ENCODE assay signal across 1 cellular context in genomic region chr17:57986841-57987581, GRCh38.
A peak's percentile ranks its signal among the peaks of the same experiment; 100 is the strongest.
TF ChIP-seq lines count a peak whose summit lies in the region.

No MANE protein-coding gene starts in this region.

TF ChIP-seq in HEK293, 187 proteins besides CTCF, POLR2A, EP300 and RAD21 (continued from another document):
- TF ChIP-seq PRDM4 (tag by site-specific recombination; IDR thresholded peaks at IDR 0.05) (no peak), TSHZ1 (tag by site-specific recombination; IDR thresholded peaks at IDR 0.05; ENCODE audit: borderline replicate concordance) (no peak), PRDM2 (tag by site-specific recombination; IDR thresholded peaks at IDR 0.05; ENCODE audit: borderline replicate concordance) (no peak), ZNF747 (tag by site-specific recombination; IDR thresholded peaks at IDR 0.05) (no peak), ZBTB7A (tag by site-specific recombination; IDR thresholded peaks at IDR 0.05; ENCODE audit: low read depth) (no peak), SCRT1 (tag by site-specific recombination; IDR thresholded peaks at IDR 0.05; ENCODE audit: borderline replicate concordance) (no peak), KLF1 (tag by site-specific recombination; IDR thresholded peaks at IDR 0.05) (no peak), ZNF513 (tag by site-specific recombination; IDR thresholded peaks at IDR 0.05) (no peak), ZNF423 (tag by site-specific recombination; IDR thresholded peaks at IDR 0.05) (no peak), ZNF561 (tag by site-specific recombination; IDR thresholded peaks at IDR 0.05; ENCODE audit: borderline replicate concordance) (no peak), ZNF157 (tag by site-specific recombination; IDR thresholded peaks at IDR 0.05) (no peak), ZNF311 (tag by site-specific recombination; IDR thresholded peaks at IDR 0.05; ENCODE audit: borderline replicate concordance) (no peak), ZNF488 (tag by site-specific recombination; IDR thresholded peaks at IDR 0.05) (no peak), ZNF626 (tag by site-specific recombination; IDR thresholded peaks at IDR 0.05) (no peak), KLF9 (tag by site-specific recombination; IDR thresholded peaks at IDR 0.05; ENCODE audit: low read depth) (no peak), ZNF510 (tag by site-specific recombination; IDR thresholded peaks at IDR 0.05; ENCODE audit: insufficient replicate concordance) (no peak), GFI1B (tag by site-specific recombination; IDR thresholded peaks at IDR 0.05) (no peak), ZNF394 (tag by site-specific recombination; IDR thresholded peaks at IDR 0.05; ENCODE audit: borderline replicate concordance) (no peak; the same call in 1 of the 2 replicates), ZNF555 (tag by site-specific recombination; conservative IDR thresholded peaks at IDR 0.05) (no peak), TCF7L2 (IDR thresholded peaks at IDR 0.05; ENCODE audit: borderline replicate concordance, low read depth, low read length) (no peak), ZNF174 (tag by site-specific recombination; IDR thresholded peaks at IDR 0.05) (no peak), ZNF140 (tag by site-specific recombination; IDR thresholded peaks at IDR 0.05) (no peak), ZSCAN5A (tag by site-specific recombination; IDR thresholded peaks at IDR 0.05) (no peak), ZNF624 (tag by site-specific recombination; IDR thresholded peaks at IDR 0.05) (no peak), ZBTB1 (tag by site-specific recombination; IDR thresholded peaks at IDR 0.05) (no peak), ZBTB44 (tag by site-specific recombination; IDR thresholded peaks at IDR 0.05) (0 out of 2 replicates have a peak, but pooled peaks have one; percentile 4), ZSCAN23 (tag by site-specific recombination; IDR thresholded peaks at IDR 0.05) (no peak), OSR2 (tag by site-specific recombination; IDR thresholded peaks at IDR 0.05) (peak; percentile 24; the same call in 1 of the 2 replicates), ZNF138 (tag by site-specific recombination; IDR thresholded peaks at IDR 0.05; ENCODE audit: borderline replicate concordance) (no peak), SP3 (tag by site-specific recombination; IDR thresholded peaks at IDR 0.05) (peak; percentile 26; the same call in 1 of the 2 replicates), ZNF521 (tag by site-specific recombination; IDR thresholded peaks at IDR 0.05) (no peak), ZNF341 (tag by site-specific recombination; IDR thresholded peaks at IDR 0.05; ENCODE audit: low read depth) (peak; percentile 76), ELK4 (IDR thresholded peaks at IDR 0.05; ENCODE audit: borderline replicate concordance, low read depth, low read length) (no peak), ZNF529 (tag by site-specific recombination; IDR thresholded peaks at IDR 0.05; ENCODE audit: insufficient replicate concordance) (no peak), ZFP69B (tag by site-specific recombination; IDR thresholded peaks at IDR 0.05) (0 out of 2 replicates have a peak, but pooled peaks have one; percentile 41), ZSCAN4 (tag by site-specific recombination; IDR thresholded peaks at IDR 0.05) (no peak), ZNF600 (tag by site-specific recombination; IDR thresholded peaks at IDR 0.05) (peak; percentile 69), ZBTB8A (tag by site-specific recombination; IDR thresholded peaks at IDR 0.05) (no peak), ZNF571 (tag by site-specific recombination; IDR thresholded peaks at IDR 0.05) (no peak), ZNF558 (tag by site-specific recombination; IDR thresholded peaks at IDR 0.05) (no peak)
